ENCODE assay signal across 19 cellular contexts in genomic region chr13:20016649-20017364, GRCh38. TPM values are rescaled to one million over a fixed set of nuclear protein-coding genes. Genes with fewer than 3 reads are reported as not detected.
DNase-seq lines count a peak whose midpoint lies in the region; ATAC-seq, FAIRE-seq and TF ChIP-seq lines count a peak whose summit lies in the region.
"Had no signal": no experiment of that assay in that cellular context is flagged by ENCODE, and none has a peak within 500 bp of the region (broad histone marks: within the 10 kb centered on the region; RNA-seq: fewer than 3 reads in every experiment).

No MANE protein-coding gene starts in this region.

- H3K4me3 Mint-ChIP-seq in H9: no peak overlapping the region
- H3K4me3 Mint-ChIP-seq in endodermal cell: no peak overlapping the region
- no peak overlapping the region for H3K4me3 Mint-ChIP-seq in activated CD8-positive, alpha-beta T cell treated with anti-CD3 and anti-CD28 coated beads for 36 hours
- no peak overlapping the region for H3K4me3 Mint-ChIP-seq in activated T-helper 1 cell treated with anti-CD3 and anti-CD28 coated beads, Interleukin-12 subunit alpha, Interleukin-12 subunit beta, Interleukin-2, Interleukin-4 antibody, amounts not matched to agents 30 ng/mL and 10 ng/mL and 1 ng/mL, durations not matched to agents 14 hours and 24 hours and 36 hours
- H3K4me3 Mint-ChIP-seq: CD8-positive, alpha-beta memory T cell had no signal

- H2AK5ac ChIP-seq in H9 (ENCODE audit: insufficient read length, low read length) (no peak overlapping the region), trophoblast cell (ENCODE audit: low read length) (no peak overlapping the region)

- H3K14ac ChIP-seq in H9 (ENCODE audit: insufficient read depth, low read length): no peak overlapping the region
- H3K14ac ChIP-seq in trophoblast cell (ENCODE audit: low read length): no peak overlapping the region

- no peak overlapping the region for H3T11ph ChIP-seq in H9 (ENCODE audit: low read length)

- DNase-seq in GM12891 (ENCODE audit: insufficient read length, low spot score) (no peak), H9 (peak; percentile 31), endodermal cell (peak; percentile 57), trophoblast cell (no peak)
- DNase-seq in activated CD8-positive, alpha-beta T cell treated with anti-CD3 and anti-CD28 coated beads for 36 hours: no peak
- DNase-seq in activated T-helper 1 cell treated with anti-CD3 and anti-CD28 coated beads, Interleukin-12 subunit alpha, Interleukin-12 subunit beta, Interleukin-2, Interleukin-4 antibody, amounts not matched to agents 30 ng/mL and 10 ng/mL and 1 ng/mL, durations not matched to agents 14 hours and 24 hours and 36 hours (ENCODE audit: low spot score): no peak
- DNase-seq in activated CD4-positive, alpha-beta T cell treated with anti-CD3 and anti-CD28 coated beads, Interleukin-2, amount 50 U/mL, for 48 hours: no peak
- DNase-seq: CD8-positive, alpha-beta memory T cell; GM23248; KBM-7; NCI-H187; NCI-H2227 treated with DMSO at 0.1 percent for 48 hours; NCI-H510A treated with DMSO at 0.1 percent for 48 hours; NCI-H774; RPMI8226; SHP77 treated with DMSO at 0.1 percent for 48 hours; SK-N-SH had no signal

- H3K36me3 Mint-ChIP-seq in H9 (ENCODE audit: insufficient read depth in 1 of 3, low read depth in 3 of 3): peaks cover 50 to 79% (median 61%) of the 10 kb centered on the region in 3 experiments
- peaks cover 77% of the 10 kb centered on the region for H3K36me3 Mint-ChIP-seq in endodermal cell (ENCODE audit: low read depth)
- H3K36me3 Mint-ChIP-seq in activated CD8-positive, alpha-beta T cell treated with anti-CD3 and anti-CD28 coated beads for 36 hours (ENCODE audit: low read depth): peaks cover 76% of the 10 kb centered on the region
- peaks cover 56% of the 10 kb centered on the region for H3K36me3 Mint-ChIP-seq in activated T-helper 1 cell treated with anti-CD3 and anti-CD28 coated beads, Interleukin-12 subunit alpha, Interleukin-12 subunit beta, Interleukin-2, Interleukin-4 antibody, amounts not matched to agents 30 ng/mL and 10 ng/mL and 1 ng/mL, durations not matched to agents 14 hours and 24 hours and 36 hours (ENCODE audit: low read depth)

- H3K4me1 ChIP-seq in H9 (ENCODE audit: insufficient read depth, low read length) (peaks cover 3% of the 10 kb centered on the region), endodermal cell (ENCODE audit: control insufficient read depth, insufficient read depth, low read length) (no peaks in the 10 kb centered on the region), trophoblast cell (ENCODE audit: control insufficient read depth in 1 of 2, insufficient read depth in 2 of 2, low read length in 2 of 2) (no peaks in the 10 kb centered on the region)
- H3K4me1 ChIP-seq: BLaER1 treated with 17β-estradiol and CSF1 and Interleukin-3, amounts not matched to agents 10 nM and 100 nM had no signal

- no peak for TF ChIP-seq POLR2A in GM12891 (IDR thresholded peaks at IDR 0.05; ENCODE audit: low read depth, low read length)

- H3K27ac ChIP-seq in H9 (ENCODE audit: insufficient read length, low read depth, low read length) (no peak overlapping the region), endodermal cell (ENCODE audit: low read depth, low read length) (no peak overlapping the region), trophoblast cell (ENCODE audit: low read depth, low read length) (no peak overlapping the region)
- H3K27ac ChIP-seq: BLaER1 treated with 17β-estradiol and CSF1 and Interleukin-3, amounts not matched to agents 10 nM and 100 nM; GM23248 had no signal

- H3K4ac ChIP-seq in H9 (ENCODE audit: low read depth, low read length) (no peak overlapping the region), trophoblast cell (ENCODE audit: low read depth, low read length) (peak overlapping the region; percentile 33)

- no peak overlapping the region for H4K5ac ChIP-seq in H9 (ENCODE audit: insufficient read length, low read depth, low read length)

- no peaks in the 10 kb centered on the region for H4K20me1 ChIP-seq in H9 (ENCODE audit: control insufficient read depth, insufficient read depth, insufficient read length)

- no peak overlapping the region for H3K56ac ChIP-seq in H9 (ENCODE audit: insufficient read length, low read depth, low read length)

- peaks cover 1% of the 10 kb centered on the region; the same call in 1 of the 2 replicates for H3K79me2 ChIP-seq in H9 (ENCODE audit: insufficient read depth, low read length)
- H3K79me2 ChIP-seq in trophoblast cell (ENCODE audit: control insufficient read depth, insufficient read depth, low read length, poor library complexity): no peaks in the 10 kb centered on the region

- no peak overlapping the region for H2BK20ac ChIP-seq in H9 (ENCODE audit: low read depth, low read length, poor library complexity, severe bottlenecking)

- no peak overlapping the region for H3K4me2 ChIP-seq in H9 (ENCODE audit: insufficient read depth, insufficient read length, low read length)
- H3K4me2 ChIP-seq in trophoblast cell (ENCODE audit: low read length): no peak overlapping the region
- H3K4me2 ChIP-seq: BLaER1 treated with 17β-estradiol and CSF1 and Interleukin-3, amounts not matched to agents 10 nM and 100 nM; SK-N-SH had no signal

- WGBS in H9 (ENCODE audit: extremely low coverage, insufficient read length, low lambda C conversion rate): no CpG with 5 or more reads among the region's 3 CpGs
- WGBS in endodermal cell (ENCODE audit: insufficient coverage in 1 of 2, insufficient read length in 1 of 2), 2 experiments: 88% methylated on average over 3 of the region's 3 CpGs; no CpG with 5 or more reads in 1 of the 2 experiments
- WGBS in trophoblast cell (ENCODE audit: extremely low coverage, insufficient coverage, insufficient read length): no CpG with 5 or more reads among the region's 3 CpGs

- no peak overlapping the region for H2BK15ac ChIP-seq in H9 (ENCODE audit: low read depth, low read length)

- no peak overlapping the region for H3K9ac ChIP-seq in H9 (ENCODE audit: extremely low read depth, insufficient read length, low read length)
- H3K9ac ChIP-seq in endodermal cell (ENCODE audit: extremely low read depth, low read length, poor library complexity, severe bottlenecking): no peak overlapping the region
- no peak overlapping the region for H3K9ac ChIP-seq in trophoblast cell (ENCODE audit: low read length)
- H3K9ac ChIP-seq: BLaER1 treated with 17β-estradiol and CSF1 and Interleukin-3, amounts not matched to agents 10 nM and 100 nM; GM23248; SK-N-SH had no signal

- H2BK5ac ChIP-seq in H9 (ENCODE audit: insufficient read length, low read length): no peak overlapping the region
- H2BK5ac ChIP-seq in trophoblast cell (ENCODE audit: low read depth, low read length, poor library complexity): no peak overlapping the region

- no peak overlapping the region for H4K91ac ChIP-seq in H9 (ENCODE audit: insufficient read length, low read depth, low read length)
- no peak overlapping the region for H4K91ac ChIP-seq in trophoblast cell (ENCODE audit: low read depth, low read length)

- H3K4me1 Mint-ChIP-seq in H9 (peaks cover 24 to 45% of the 10 kb centered on the region in 2 experiments), endodermal cell (peaks cover 16% of the 10 kb centered on the region)
- H3K4me1 Mint-ChIP-seq in activated CD8-positive, alpha-beta T cell treated with anti-CD3 and anti-CD28 coated beads for 36 hours (ENCODE audit: low read depth): peaks cover 43% of the 10 kb centered on the region
- peaks cover 34% of the 10 kb centered on the region for H3K4me1 Mint-ChIP-seq in activated T-helper 1 cell treated with anti-CD3 and anti-CD28 coated beads, Interleukin-12 subunit alpha, Interleukin-12 subunit beta, Interleukin-2, Interleukin-4 antibody, amounts not matched to agents 30 ng/mL and 10 ng/mL and 1 ng/mL, durations not matched to agents 14 hours and 24 hours and 36 hours (ENCODE audit: low read depth)

- no peak for TF ChIP-seq CTCF in H9 (conservative IDR thresholded peaks at IDR 0.05)
- TF ChIP-seq CTCF in endodermal cell (conservative IDR thresholded peaks at IDR 0.05): no peak
- TF ChIP-seq CTCF in activated CD8-positive, alpha-beta T cell treated with anti-CD3 and anti-CD28 coated beads for 36 hours (IDR thresholded peaks at IDR 0.05): no peak

- H3K79me1 ChIP-seq in H9 (ENCODE audit: insufficient read depth, low read depth, low read length, poor library complexity, severe bottlenecking) (peaks cover under 1% of the 10 kb centered on the region), trophoblast cell (ENCODE audit: low read length) (no peaks in the 10 kb centered on the region)

- H3K9me3 Mint-ChIP-seq in H9 (peaks cover 0 to 24% of the 10 kb centered on the region in 2 experiments; a peak in 3 of 5 replicates), endodermal cell (peaks cover 29% of the 10 kb centered on the region)
- peaks cover 20% of the 10 kb centered on the region for H3K9me3 Mint-ChIP-seq in activated CD8-positive, alpha-beta T cell treated with anti-CD3 and anti-CD28 coated beads for 36 hours
- H3K9me3 Mint-ChIP-seq in activated T-helper 1 cell treated with anti-CD3 and anti-CD28 coated beads, Interleukin-12 subunit alpha, Interleukin-12 subunit beta, Interleukin-2, Interleukin-4 antibody, amounts not matched to agents 30 ng/mL and 10 ng/mL and 1 ng/mL, durations not matched to agents 14 hours and 24 hours and 36 hours: peaks cover 32% of the 10 kb centered on the region

- POLR2A ChIA-PET in activated CD8-positive, alpha-beta T cell treated with anti-CD3 and anti-CD28 coated beads for 36 hours (lab: Charles Lee): interaction anchor here (0.6 to 1.0 kb wide), 2 partner anchors 10 to 30 kb away, joined by 3 to 6 read pairs; no protein-coding TSS in a partner anchor

- H3K27me3 ChIP-seq in H9 (ENCODE audit: insufficient read depth, low read length) (no peaks in the 10 kb centered on the region), endodermal cell (ENCODE audit: control insufficient read depth, insufficient read depth, low read length, poor library complexity, severe bottlenecking) (no peaks in the 10 kb centered on the region), trophoblast cell (ENCODE audit: insufficient read depth, low read length) (no peaks in the 10 kb centered on the region)
- H3K27me3 ChIP-seq: BLaER1 treated with 17β-estradiol and CSF1 and Interleukin-3, amounts not matched to agents 10 nM and 100 nM had no signal

- H2BK12ac ChIP-seq in H9 (ENCODE audit: insufficient read length, low read depth, low read length): no peak overlapping the region
- H2BK12ac ChIP-seq in trophoblast cell (ENCODE audit: low read length): no peak overlapping the region

- CTCF ChIA-PET in activated CD8-positive, alpha-beta T cell treated with anti-CD3 and anti-CD28 coated beads for 36 hours (lab: Charles Lee): interaction anchor here (1.1 kb wide), 1 partner anchor 9 kb away, joined by 3 read pairs; no protein-coding TSS in a partner anchor

- FAIRE-seq in GM12891 (lab: Jason Lieb, UNC): peak; percentile 9
- FAIRE-seq: D721Med had no signal

- peaks cover 79% of the 10 kb centered on the region for H3K36me3 ChIP-seq in endodermal cell (ENCODE audit: control insufficient read depth, insufficient read depth, low read length)
- H3K36me3 ChIP-seq in trophoblast cell (ENCODE audit: control insufficient read depth in 1 of 2, insufficient read depth in 2 of 2, low read length in 2 of 2): peaks cover 5 to 12% of the 10 kb centered on the region in 2 experiments

- H3K27ac Mint-ChIP-seq in H9 (peak overlapping the region in 1 of 3 experiments; percentile 19; a peak in 2 of 7 replicates), endodermal cell (no peak overlapping the region)
- no peak overlapping the region for H3K27ac Mint-ChIP-seq in activated CD8-positive, alpha-beta T cell treated with anti-CD3 and anti-CD28 coated beads for 36 hours
- no peak overlapping the region for H3K27ac Mint-ChIP-seq in activated T-helper 1 cell treated with anti-CD3 and anti-CD28 coated beads, Interleukin-12 subunit alpha, Interleukin-12 subunit beta, Interleukin-2, Interleukin-4 antibody, amounts not matched to agents 30 ng/mL and 10 ng/mL and 1 ng/mL, durations not matched to agents 14 hours and 24 hours and 36 hours

- no peak overlapping the region for H2BK120ac ChIP-seq in H9 (ENCODE audit: low read depth, low read length, poor library complexity, severe bottlenecking)
- H2BK120ac ChIP-seq in trophoblast cell (ENCODE audit: insufficient read depth, low read length, poor library complexity): no peak overlapping the region

- no peaks in the 10 kb centered on the region for H3K23me2 ChIP-seq in H9 (ENCODE audit: insufficient read length, low read depth, low read length, poor library complexity, severe bottlenecking)

- no peak overlapping the region for H2AFZ ChIP-seq in H9 (ENCODE audit: low read length)
- no peak overlapping the region for H2AFZ ChIP-seq in trophoblast cell (ENCODE audit: insufficient read depth, low read length, poor library complexity)
- H2AFZ ChIP-seq: GM23248 had no signal

- H3K4me3 ChIP-seq in endodermal cell (ENCODE audit: low read length): no peak overlapping the region
- H3K4me3 ChIP-seq in trophoblast cell (ENCODE audit: low read depth, low read length): no peak overlapping the region
- H3K4me3 ChIP-seq: BLaER1 treated with 17β-estradiol and CSF1 and Interleukin-3, amounts not matched to agents 10 nM and 100 nM; GM23248 had no signal

- H3K18ac ChIP-seq in H9 (ENCODE audit: insufficient read length, low read depth, low read length) (no peak overlapping the region), trophoblast cell (ENCODE audit: low read length) (peak overlapping the region; percentile 75)

- H3K9me3 ChIP-seq in H9 (ENCODE audit: control insufficient read depth, low read depth, low read length): no peaks in the 10 kb centered on the region
- H3K9me3 ChIP-seq in endodermal cell (ENCODE audit: control insufficient read depth, low read length): peaks cover 44% of the 10 kb centered on the region
- no peaks in the 10 kb centered on the region for H3K9me3 ChIP-seq in trophoblast cell (ENCODE audit: insufficient read depth, low read depth, low read length)

- intact Hi-C loops in activated CD8-positive, alpha-beta T cell treated with anti-CD3 and anti-CD28 coated beads for 36 hours (cut with micrococcal nuclease): no loop called here
- intact Hi-C loops in activated T-helper 1 cell treated with anti-CD3 and anti-CD28 coated beads, Interleukin-12 subunit alpha, Interleukin-12 subunit beta, Interleukin-2, Interleukin-4 antibody, amounts not matched to agents 30 ng/mL and 10 ng/mL and 1 ng/mL, durations not matched to agents 14 hours and 24 hours and 36 hours (cut with micrococcal nuclease): no loop called here

- no peak for ATAC-seq in activated CD8-positive, alpha-beta T cell treated with anti-CD3 and anti-CD28 coated beads for 36 hours

- H4K12ac ChIP-seq in trophoblast cell (ENCODE audit: low read depth, low read length): no peak overlapping the region

- no peaks in the 10 kb centered on the region for H3K27me3 Mint-ChIP-seq in H9 (ENCODE audit: low read depth)
- no peaks in the 10 kb centered on the region for H3K27me3 Mint-ChIP-seq in endodermal cell (ENCODE audit: insufficient read depth)
- no peaks in the 10 kb centered on the region for H3K27me3 Mint-ChIP-seq in activated CD8-positive, alpha-beta T cell treated with anti-CD3 and anti-CD28 coated beads for 36 hours
- no peaks in the 10 kb centered on the region for H3K27me3 Mint-ChIP-seq in activated T-helper 1 cell treated with anti-CD3 and anti-CD28 coated beads, Interleukin-12 subunit alpha, Interleukin-12 subunit beta, Interleukin-2, Interleukin-4 antibody, amounts not matched to agents 30 ng/mL and 10 ng/mL and 1 ng/mL, durations not matched to agents 14 hours and 24 hours and 36 hours (ENCODE audit: insufficient read depth)
- H3K27me3 Mint-ChIP-seq: CD8-positive, alpha-beta memory T cell had no signal

- H4K8ac ChIP-seq in H9 (replicated peaks; ENCODE audit: insufficient read length, low read depth, low read length) (no peak overlapping the region), trophoblast cell (ENCODE audit: low read depth, low read length) (no peak overlapping the region)

- H3K23ac ChIP-seq in H9 (ENCODE audit: insufficient read length, low read depth, low read length) (no peak overlapping the region), trophoblast cell (ENCODE audit: low read length) (no peak overlapping the region)

RNA-seq across cellular contexts. Expression of gene ZMYM2, which starts 58.3 kb away (rescaled TPM):
- polyA plus RNA-seq in GM12891 (2012; ENCODE audit: low read depth, missing spikeins): 17.0 TPM
- 169 and 173 TPM in 2 replicates for total RNA-seq in H9 (2021)
- total RNA-seq in endodermal cell: 100 to 1,000 TPM; 200 to 207 TPM
- 115 TPM for polyA plus RNA-seq in endodermal cell (2013, experiment 1 of 2)
- 108 TPM for polyA plus RNA-seq in endodermal cell (2013, experiment 2 of 2)
- polyA plus RNA-seq in trophoblast cell (2013): 49.9 and 52.6 TPM in 2 replicates
- 10 to 100 TPM; 79.2 to 82.0 TPM for total RNA-seq in activated CD8-positive, alpha-beta T cell treated with anti-CD3 and anti-CD28 coated beads for 36 hours
- total RNA-seq in activated T-helper 1 cell treated with anti-CD3 and anti-CD28 coated beads, Interleukin-12 subunit alpha, Interleukin-12 subunit beta, Interleukin-2, Interleukin-4 antibody, amounts not matched to agents 30 ng/mL and 10 ng/mL and 1 ng/mL, durations not matched to agents 14 hours and 24 hours and 36 hours: 60.9 and 65.1 TPM in 2 replicates

Comparison
In these comparisons a context has a peak if more than half of its experiments do, and no peak if none do; other contexts are left out.
1. DNase-seq: peak in H9 (single experiment) and endodermal cell (single experiment); none in GM12891 (single experiment), trophoblast cell (0 of 2), activated CD8-positive, alpha-beta T cell treated with anti-CD3 and anti-CD28 coated beads for 36 hours (single experiment), activated T-helper 1 cell treated with anti-CD3 and anti-CD28 coated beads, Interleukin-12 subunit alpha, Interleukin-12 subunit beta, Interleukin-2, Interleukin-4 antibody, amounts not matched to agents 30 ng/mL and 10 ng/mL and 1 ng/mL, durations not matched to agents 14 hours and 24 hours and 36 hours (single experiment) and activated CD4-positive, alpha-beta T cell treated with anti-CD3 and anti-CD28 coated beads, Interleukin-2, amount 50 U/mL, for 48 hours (0 of 2).